In the genomic region with DNA sequence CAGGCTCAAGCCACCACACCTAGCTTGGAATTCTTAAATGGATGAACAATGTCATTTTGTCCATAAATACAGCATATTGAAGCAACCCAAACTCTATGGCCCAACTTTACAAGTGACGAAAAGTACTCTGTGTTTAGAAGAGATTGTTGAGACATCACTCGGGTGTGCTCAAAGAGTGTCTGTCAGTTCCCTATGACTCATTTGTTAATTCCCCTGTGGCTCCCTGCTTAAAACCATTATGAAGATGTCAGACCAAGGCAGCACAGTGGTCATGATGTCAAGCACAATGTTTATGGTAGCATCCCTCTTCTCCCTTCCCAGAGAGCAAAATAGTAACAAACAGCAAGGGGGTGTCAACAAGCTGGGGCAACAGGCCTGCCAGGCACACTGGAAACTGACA, we compare ENCODE assay signal across 29 cellular contexts. TPM values are rescaled to one million over a fixed set of nuclear protein-coding genes. Genes with fewer than 3 reads are reported as not detected.
DNase-seq lines count a peak whose midpoint lies in the region; ATAC-seq and TF ChIP-seq lines count a peak whose summit lies in the region.
"Had no signal": no experiment of that assay in that cellular context is flagged by ENCODE, and none has a peak within 500 bp of the region (broad histone marks: within the 10 kb centered on the region; RNA-seq: fewer than 3 reads in every experiment).

No MANE protein-coding gene starts in this region.

- DNase-seq in GM04503 (ENCODE audit: low read depth), result peak; percentile 6
- peak; percentile 88 for DNase-seq in NB4 (ENCODE audit: low read depth)
- peak; percentile 46 for DNase-seq in myocyte (ENCODE audit: low read depth)
- no peak for DNase-seq in esophagus muscularis mucosa (ENCODE audit: extremely low spot score)
- no peak for DNase-seq in lower lobe of right lung
- no peak for DNase-seq in HAP-1 (ENCODE audit: low spot score in 2 of 2)
- no peak for DNase-seq in NCI-H524 treated with DMSO at 0.1 percent for 48 hours (lab: John Stamatoyannopoulos, UW)
- DNase-seq: activated CD4-positive, alpha-beta T cell treated with anti-CD3 and anti-CD28 coated beads for 48 hours; activated naive CD8-positive, alpha-beta T cell treated with anti-CD3 and anti-CD28 coated beads for 36 hours; CD4-positive, alpha-beta memory T cell; colonic mucosa; DMS53; endodermal cell; H9; KG1; mesendoderm; NCI-H1417 treated with DMSO at 0.1 percent for 48 hours; NCI-H526; stimulated activated naive B cell treated with anti-CD40 and anti-IgM and Interleukin-4, amounts not matched to agents 10 μg/mL and 1 μg/mL and 100 μg/mL, for 72 hours; SW 1271 had no signal

- in situ Hi-C loops in HAP-1 (cut with MboI; ENCODE audit: low sequenced_read_pairs), result no loop called here

- H3K4me3 ChIP-seq in NB4 (ENCODE audit: low read depth, low read length) (no peak overlapping the region), esophagus muscularis mucosa (no peak overlapping the region), lower lobe of right lung (no peak overlapping the region), HAP-1 (no peak overlapping the region)
- H3K4me3 ChIP-seq: colonic mucosa, gastroesophageal sphincter had no signal

- no peak for TF ChIP-seq POLR2A in NB4 (IDR thresholded peaks at IDR 0.05; ENCODE audit: extremely low read depth, insufficient read length)
- TF ChIP-seq POLR2A in esophagus muscularis mucosa (IDR thresholded peaks at IDR 0.05; ENCODE audit: low read depth), result no peak

- H3K4me1 ChIP-seq in esophagus muscularis mucosa (no peaks in the 10 kb centered on the region), lower lobe of right lung (no peaks in the 10 kb centered on the region), HAP-1 (no peaks in the 10 kb centered on the region)
- H3K4me1 ChIP-seq: colonic mucosa, gastroesophageal sphincter, parathyroid adenoma had no signal

- TF ChIP-seq EP300 in esophagus muscularis mucosa (IDR thresholded peaks at IDR 0.05), result no peak

- intact Hi-C loops in esophagus muscularis mucosa (cut with DNase I) (no loop called here), lower lobe of right lung (cut with DNase I) (no loop called here)

- H3K36me3 ChIP-seq in esophagus muscularis mucosa (peaks cover 0 to 13% (median 13%) of the 10 kb centered on the region in 4 donors), lower lobe of right lung (peaks cover 10% of the 10 kb centered on the region), HAP-1 (replicated peaks) (0 out of 2 replicates have a peak, but pooled peaks cover 3% of the 10 kb centered on the region)
- H3K36me3 ChIP-seq: colonic mucosa had no signal

- 84% methylated on average over 2 of the region's 2 CpGs for WGBS in esophagus muscularis mucosa

- TF ChIP-seq CTCF in NB4 (IDR thresholded peaks at IDR 0.05; ENCODE audit: low read depth, low read length) (no peak), esophagus muscularis mucosa (IDR thresholded peaks at IDR 0.05) (no peak), lower lobe of right lung (IDR thresholded peaks at IDR 0.05) (no peak)

- ATAC-seq in esophagus mucosa (peak; percentile 56), lower lobe of right lung (no peak)
- ATAC-seq: activated T-helper 17 cell treated with anti-CD3 and anti-CD28 coated beads, Interleukin-2, amount 50 U/mL, for 72 hours; gastroesophageal sphincter; natural killer cell treated with Interleukin-12 subunit alpha and Interleukin-12 subunit beta and Interleukin-15 and Interleukin-18, amount 100 ng/mL, for 72 hours; Right ventricle myocardium inferior; sciatic nerve had no signal

- H3K27ac ChIP-seq in esophagus muscularis mucosa (replicated peaks in 1 of 4) (no peak overlapping the region), lower lobe of right lung (no peak overlapping the region)
- H3K27ac ChIP-seq: colonic mucosa, gastroesophageal sphincter, parathyroid adenoma had no signal

- H3K9me3 ChIP-seq in esophagus muscularis mucosa, result no peaks in the 10 kb centered on the region
- no peaks in the 10 kb centered on the region for H3K9me3 ChIP-seq in lower lobe of right lung
- no peaks in the 10 kb centered on the region for H3K9me3 ChIP-seq in HAP-1
- H3K9me3 ChIP-seq: colonic mucosa, gastroesophageal sphincter had no signal

- no peaks in the 10 kb centered on the region for H3K27me3 ChIP-seq in esophagus muscularis mucosa
- no peaks in the 10 kb centered on the region for H3K27me3 ChIP-seq in lower lobe of right lung (ENCODE audit: low read depth)
- H3K27me3 ChIP-seq in HAP-1 (ENCODE audit: low read depth), result no peaks in the 10 kb centered on the region
- H3K27me3 ChIP-seq: colonic mucosa, gastroesophageal sphincter had no signal

RNA-seq across cellular contexts. Expression of a gene that starts 3.0 kb away (rescaled TPM):
- 0.20 TPM for total RNA-seq in esophagus mucosa
- total RNA-seq in myocyte, result 1.3 TPM in 1 of 2 replicates, not detected in the other
- 1.7 TPM for polyA plus RNA-seq in myocyte (2012)
- under 1 TPM in 3 of 4 donors, not detected in 1; 0.50 to 0.65 (median 0.57) TPM for total RNA-seq in esophagus muscularis mucosa
- 1.0 TPM for total RNA-seq in lower lobe of right lung

RNA-seq across cellular contexts. Expression of a gene that starts 38.1 kb away (rescaled TPM):
- total RNA-seq in esophagus mucosa, result 25.6 TPM
- total RNA-seq in myocyte, result 51.9 and 57.0 TPM in 2 replicates
- 19.3 TPM for polyA plus RNA-seq in myocyte (2012)
- total RNA-seq in esophagus muscularis mucosa, result 10 to 100 TPM; 19.9 to 30.3 (median 24.2) TPM
- total RNA-seq in lower lobe of right lung, result 23.4 TPM

RNA-seq across cellular contexts. Expression of a gene that starts 39.2 kb away (rescaled TPM):
- total RNA-seq in esophagus mucosa (24.7 TPM), myocyte (19.2 and 22.3 TPM in 2 replicates), esophagus muscularis mucosa (10 to 100 TPM; 39.6 to 60.2 (median 47.4) TPM), lower lobe of right lung (31.0 TPM)
- 20.1 TPM for polyA plus RNA-seq in myocyte (2012)

RNA-seq across cellular contexts. Expression of a gene that starts 42.5 kb away (rescaled TPM):
- not detected for total RNA-seq in esophagus mucosa
- total RNA-seq in myocyte, result not detected in 2 replicates
- polyA plus RNA-seq in myocyte (2012), result 0.24 TPM
- not detected for total RNA-seq in esophagus muscularis mucosa
- not detected for total RNA-seq in lower lobe of right lung
- total RNA-seq: activated naive CD8-positive, alpha-beta T cell treated with anti-CD3 and anti-CD28 coated beads for 36 hours; activated T-helper 17 cell treated with anti-CD3 and anti-CD28 coated beads, Interleukin-2, amount 50 U/mL, for 72 hours; CD4-positive, alpha-beta memory T cell; colonic mucosa; endodermal cell; gastroesophageal sphincter; H9; HT-29; kidney epithelial cell; natural killer cell treated with Interleukin-12 subunit alpha and Interleukin-12 subunit beta and Interleukin-15 and Interleukin-18, amount 100 ng/mL, for 72 hours; Right ventricle myocardium inferior; sciatic nerve had no signal
- polyA plus RNA-seq: CD4-positive, alpha-beta memory T cell had no signal

Comparison
In these comparisons a context has a peak if more than half of its experiments do, and no peak if none do; other contexts are left out.
1. DNase-seq: peak in GM04503 (single experiment), NB4 (single experiment) and myocyte (single experiment); none in esophagus muscularis mucosa (single experiment), lower lobe of right lung (single experiment), HAP-1 (0 of 2) and NCI-H524 treated with DMSO at 0.1 percent for 48 hours (single experiment).